1 cellular context compared by ENCODE assay signal in genomic region chr9:35910613-35911488, GRCh38.
A peak's percentile ranks its signal among the peaks of the same experiment; 100 is the strongest.
TF ChIP-seq lines count a peak whose summit lies in the region.

No MANE protein-coding gene starts in this region.

TF ChIP-seq in K562, 482 proteins besides CTCF, POLR2A, EP300 and RAD21:
- no peak for TF ChIP-seq NELFE (IDR thresholded peaks at IDR 0.05; ENCODE audit: insufficient read depth, insufficient read length)
- no peak for TF ChIP-seq ZNF699 (CRISPR knock-in tag; IDR thresholded peaks at IDR 0.05; ENCODE audit: insufficient replicate concordance)
- TF ChIP-seq SMC3 (conservative IDR thresholded peaks at IDR 0.05; ENCODE audit: insufficient read depth, low read depth, low read length), result peak; percentile 33; the same call in 1 of the 2 replicates
- TF ChIP-seq MAX (CRISPR knock-in tag; IDR thresholded peaks at IDR 0.05), result no peak
- no peak for TF ChIP-seq CCNT2 (IDR thresholded peaks at IDR 0.05; ENCODE audit: borderline replicate concordance, extremely low read depth, insufficient read length, low read depth, low read length)
- no peak for TF ChIP-seq ZBED1 (IDR thresholded peaks at IDR 0.05)
- no peak for TF ChIP-seq MTA3 (IDR thresholded peaks at IDR 0.05; ENCODE audit: borderline replicate concordance)
- TF ChIP-seq SRF (CRISPR knock-in tag; IDR thresholded peaks at IDR 0.05), result peak in 1 of 2 experiments; percentile 58; a peak in 1 of 4 replicates
- no peak for TF ChIP-seq ZC3H4 (CRISPR knock-in tag; IDR thresholded peaks at IDR 0.05; ENCODE audit: borderline replicate concordance)
- TF ChIP-seq RBM14 (IDR thresholded peaks at IDR 0.05; ENCODE audit: borderline replicate concordance, insufficient read depth, low read depth, low read length), result no peak
- no peak for TF ChIP-seq MEIS2 (IDR thresholded peaks at IDR 0.05; ENCODE audit: partially characterized antibody)
- TF ChIP-seq TRIM24 (IDR thresholded peaks at IDR 0.05), result no peak
- TF ChIP-seq FOXK2 (conservative IDR thresholded peaks at IDR 0.05 in 1 of 2, IDR thresholded peaks at IDR 0.05 in 1 of 2; ENCODE audit: low read depth in 2 of 2), result no peak
- TF ChIP-seq, protein P1, sequence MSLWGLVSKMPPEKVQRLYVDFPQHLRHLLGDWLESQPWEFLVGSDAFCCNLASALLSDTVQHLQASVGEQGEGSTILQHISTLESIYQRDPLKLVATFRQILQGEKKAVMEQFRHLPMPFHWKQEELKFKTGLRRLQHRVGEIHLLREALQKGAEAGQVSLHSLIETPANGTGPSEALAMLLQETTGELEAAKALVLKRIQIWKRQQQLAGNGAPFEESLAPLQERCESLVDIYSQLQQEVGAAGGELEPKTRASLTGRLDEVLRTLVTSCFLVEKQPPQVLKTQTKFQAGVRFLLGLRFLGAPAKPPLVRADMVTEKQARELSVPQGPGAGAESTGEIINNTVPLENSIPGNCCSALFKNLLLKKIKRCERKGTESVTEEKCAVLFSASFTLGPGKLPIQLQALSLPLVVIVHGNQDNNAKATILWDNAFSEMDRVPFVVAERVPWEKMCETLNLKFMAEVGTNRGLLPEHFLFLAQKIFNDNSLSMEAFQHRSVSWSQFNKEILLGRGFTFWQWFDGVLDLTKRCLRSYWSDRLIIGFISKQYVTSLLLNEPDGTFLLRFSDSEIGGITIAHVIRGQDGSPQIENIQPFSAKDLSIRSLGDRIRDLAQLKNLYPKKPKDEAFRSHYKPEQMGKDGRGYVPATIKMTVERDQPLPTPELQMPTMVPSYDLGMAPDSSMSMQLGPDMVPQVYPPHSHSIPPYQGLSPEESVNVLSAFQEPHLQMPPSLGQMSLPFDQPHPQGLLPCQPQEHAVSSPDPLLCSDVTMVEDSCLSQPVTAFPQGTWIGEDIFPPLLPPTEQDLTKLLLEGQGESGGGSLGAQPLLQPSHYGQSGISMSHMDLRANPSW (CRISPR knock-in tag; IDR thresholded peaks at IDR 0.05), result no peak
- no peak for TF ChIP-seq GTF2A2 (tag; IDR thresholded peaks at IDR 0.05)
- TF ChIP-seq U2AF1 (optimal IDR thresholded peaks at IDR 0.05; ENCODE audit: low read depth, low read length), result no peak
- no peak for TF ChIP-seq HDAC6 (IDR thresholded peaks at IDR 0.05; ENCODE audit: low read depth, low read length)
- TF ChIP-seq YBX1 (IDR thresholded peaks at IDR 0.05), result no peak
- TF ChIP-seq, protein P2, sequence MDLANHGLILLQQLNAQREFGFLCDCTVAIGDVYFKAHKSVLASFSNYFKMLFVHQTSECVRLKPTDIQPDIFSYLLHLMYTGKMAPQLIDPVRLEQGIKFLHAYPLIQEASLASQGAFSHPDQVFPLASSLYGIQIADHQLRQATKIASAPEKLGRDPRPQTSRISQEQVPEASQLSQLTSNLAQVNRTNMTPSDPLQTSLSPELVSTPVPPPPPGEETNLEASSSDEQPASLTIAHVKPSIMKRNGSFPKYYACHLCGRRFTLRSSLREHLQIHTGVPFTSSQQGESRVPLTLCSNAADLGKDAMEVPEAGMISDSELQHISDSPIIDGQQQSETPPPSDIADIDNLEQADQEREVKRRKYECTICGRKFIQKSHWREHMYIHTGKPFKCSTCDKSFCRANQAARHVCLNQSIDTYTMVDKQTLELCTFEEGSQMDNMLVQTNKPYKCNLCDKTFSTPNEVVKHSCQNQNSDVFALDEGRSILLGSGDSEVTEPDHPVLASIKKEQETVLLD (IDR thresholded peaks at IDR 0.05), result no peak
- TF ChIP-seq E2F6 (IDR thresholded peaks at IDR 0.05; ENCODE audit: borderline replicate concordance in 1 of 2, extremely low read depth in 1 of 2, insufficient read depth in 1 of 2, insufficient read length in 1 of 2, low read depth in 1 of 2, low read length in 1 of 2, poor library complexity in 1 of 2, severe bottlenecking in 1 of 2), result no peak
- TF ChIP-seq GATAD2B (IDR thresholded peaks at IDR 0.05; ENCODE audit: borderline replicate concordance), result no peak
- no peak for TF ChIP-seq SRSF1 (IDR thresholded peaks at IDR 0.05; ENCODE audit: low read depth, low read length)
- 0 out of 2 replicates have a peak, but pooled peaks have one; percentile 12 for TF ChIP-seq GABPA (tag; conservative IDR thresholded peaks at IDR 0.05; ENCODE audit: low read depth)
- no peak for TF ChIP-seq HMGXB4 (CRISPR knock-in tag; IDR thresholded peaks at IDR 0.05)
- TF ChIP-seq PCBP2 (IDR thresholded peaks at IDR 0.05; ENCODE audit: low read depth, low read length, poor library complexity, severe bottlenecking), result no peak
- no peak for TF ChIP-seq PRPF4 (IDR thresholded peaks at IDR 0.05; ENCODE audit: insufficient read depth, low read depth, low read length, poor library complexity, severe bottlenecking)
